In the genomic region with DNA sequence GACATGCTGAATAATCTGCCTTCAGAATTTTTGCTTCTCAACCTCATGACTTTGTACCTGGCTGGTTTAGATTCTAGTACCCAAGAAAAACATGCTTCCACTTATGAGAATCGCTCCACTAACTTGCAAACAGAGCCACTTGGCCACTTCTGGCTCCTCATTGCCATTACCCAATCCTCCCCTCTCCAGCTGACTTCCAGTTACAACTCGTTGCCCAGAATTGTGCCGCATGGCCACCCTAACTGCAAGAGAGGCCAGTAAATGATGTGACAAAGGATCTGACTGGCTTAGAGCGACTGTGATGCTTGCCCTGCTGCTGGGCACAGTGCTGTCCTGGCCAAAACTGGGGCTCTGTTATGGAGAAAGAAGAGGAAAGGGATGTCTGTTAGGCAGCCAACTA, we compare ENCODE assay signal across 23 cellular contexts. TPM values are rescaled to one million over a fixed set of nuclear protein-coding genes. Genes with fewer than 3 reads are reported as not detected.
DNase-seq lines count a peak whose midpoint lies in the region; ATAC-seq, FAIRE-seq and TF ChIP-seq lines count a peak whose summit lies in the region.
"Had no signal": no experiment of that assay in that cellular context is flagged by ENCODE, and none has a peak within 500 bp of the region (broad histone marks: within the 10 kb centered on the region; RNA-seq: fewer than 3 reads in every experiment).

No MANE protein-coding gene starts in this region.

- FAIRE-seq in K562 (lab: Jason Lieb, UNC): peak; percentile 15
- FAIRE-seq: A204.1, GM12878, GM18507, H1 had no signal

- CTCF ChIA-PET in K562 (lab: Yijun Ruan, JAX; ENCODE audit: low intra/inter-chr PET ratio): no interaction called here

- H3K9me3 Mint-ChIP-seq in neural progenitor cell: peaks cover 2% of the 10 kb centered on the region
- H3K9me3 Mint-ChIP-seq: CD4-positive, CD25-positive, alpha-beta regulatory T cell; CD8-positive, alpha-beta T cell had no signal

- H3K79me2 ChIP-seq in DND-41 (ENCODE audit: insufficient read depth, low read length) (peaks cover 11% of the 10 kb centered on the region), K562 (ENCODE audit: control insufficient read depth, insufficient read depth, low read length) (peaks cover 25% of the 10 kb centered on the region), neural progenitor cell (ENCODE audit: low read depth) (peaks cover 8% of the 10 kb centered on the region)

- H3K27me3 Mint-ChIP-seq in neural progenitor cell (ENCODE audit: insufficient read depth, low read depth): no peaks in the 10 kb centered on the region
- H3K27me3 Mint-ChIP-seq: B cell; CD4-positive, CD25-positive, alpha-beta regulatory T cell had no signal

- H3F3A ChIP-seq in neural progenitor cell (ENCODE audit: low read depth): peaks cover 8% of the 10 kb centered on the region

- 61% methylated on average over 4 of the region's 4 CpGs for WGBS in K562 (ENCODE audit: insufficient coverage, low coverage, missing lambda C conversion rate)

- in situ Hi-C loops in K562 (cut with MboI): no loop called here

- no peak for TF ChIP-seq EP300 in K562 (IDR thresholded peaks at IDR 0.05; ENCODE audit: low read length)

- H3K27me3 ChIP-seq in DND-41 (ENCODE audit: insufficient read depth, low read length, poor library complexity) (no peaks in the 10 kb centered on the region), K562 (ENCODE audit: control insufficient read depth in 2 of 2, insufficient read depth in 2 of 2, low read length in 2 of 2) (no peaks in the 10 kb centered on the region), neural progenitor cell (peaks cover 13% of the 10 kb centered on the region)

- TF ChIP-seq RAD21 in K562 (CRISPR knock-in tag; conservative IDR thresholded peaks at IDR 0.05 in 1 of 2, IDR thresholded peaks at IDR 0.05 in 1 of 2): no peak

- DNase-seq in DND-41 (no peak), K562 (ENCODE audit: extremely low read depth in 1 of 4, low spot score in 3 of 4) (no peak), neural progenitor cell (ENCODE audit: low spot score) (no peak), epidermal melanocyte (ENCODE audit: insufficient read length, low spot score) (no peak)
- no peak for DNase-seq in central memory CD4-positive, alpha-beta T cell
- DNase-seq: Caco-2; CD4-positive, CD25-positive, alpha-beta regulatory T cell; CD8-positive, alpha-beta T cell; DMS153; EL; GDM1; GM23248; H7; HCEC 1CT had no signal

- BruUV-seq in K562 (replicated peaks; lab: Mats Ljungman, UMichigan): no TSS peak

- TF ChIP-seq POLR2A in K562 (conservative IDR thresholded peaks at IDR 0.05): no peak

- H3K9me3 ChIP-seq in DND-41 (ENCODE audit: insufficient read depth, low read length, severe bottlenecking) (no peaks in the 10 kb centered on the region), K562 (replicated peaks; ENCODE audit: control insufficient read depth, insufficient read depth, low read depth, low read length) (no peaks in the 10 kb centered on the region), neural progenitor cell (ENCODE audit: low read depth) (no peaks in the 10 kb centered on the region)
- H3K9me3 ChIP-seq: BLaER1, Caco-2 had no signal

- H3K27ac ChIP-seq in DND-41 (ENCODE audit: low read length) (no peak overlapping the region), K562 (ENCODE audit: extremely low read depth, low read depth, low read length) (no peak overlapping the region), neural progenitor cell (no peak overlapping the region)
- H3K27ac ChIP-seq: 22Rv1, BLaER1, C4-2B, GM23248 had no signal

- no peaks in the 10 kb centered on the region for H3K9me1 ChIP-seq in K562 (ENCODE audit: control insufficient read depth, insufficient read depth, low read length)

- POLR2A ChIA-PET in K562 (lab: Yijun Ruan, JAX): interaction anchor here (0.6 kb wide), 1 partner anchor 20 kb away, joined by 3 read pairs; no protein-coding TSS in a partner anchor

- H3K9ac ChIP-seq in DND-41 (ENCODE audit: low read depth, low read length): no peak overlapping the region
- peak overlapping the region in 1 of 2 experiments; percentile 43; a peak in 1 of 4 replicates for H3K9ac ChIP-seq in K562 (ENCODE audit: insufficient read depth in 1 of 2, low read depth in 2 of 2, low read length in 2 of 2)
- H3K9ac ChIP-seq in neural progenitor cell: no peak overlapping the region
- H3K9ac ChIP-seq: BLaER1, GM23248 had no signal

- intact Hi-C loops in K562 (cut with micrococcal nuclease): no loop called here

- H2AFZ ChIP-seq in DND-41 (ENCODE audit: low read depth, low read length): peak overlapping the region; percentile 49; the same call in 1 of the 2 replicates
- H2AFZ ChIP-seq in K562 (ENCODE audit: low read depth, low read length): peak overlapping the region; percentile 87
- H2AFZ ChIP-seq in neural progenitor cell (replicated peaks): peak overlapping the region; percentile 42
- H2AFZ ChIP-seq: GM23248 had no signal

- peaks cover 13% of the 10 kb centered on the region for H3K4me1 ChIP-seq in DND-41 (ENCODE audit: insufficient read depth, low read length)
- peaks cover 12 to 34% of the 10 kb centered on the region in 2 experiments; a peak in 4 of 5 replicates for H3K4me1 ChIP-seq in K562 (replicated peaks in 1 of 2; ENCODE audit: control insufficient read depth in 2 of 2, insufficient read depth in 2 of 2, low read length in 2 of 2)
- peaks cover 5% of the 10 kb centered on the region for H3K4me1 ChIP-seq in neural progenitor cell
- H3K4me1 ChIP-seq: Caco-2 had no signal

- peaks cover 3% of the 10 kb centered on the region for H4K20me1 ChIP-seq in DND-41 (ENCODE audit: insufficient read depth, low read length)
- H4K20me1 ChIP-seq in K562 (replicated peaks; ENCODE audit: control insufficient read depth, insufficient read depth, low read length): no peaks in the 10 kb centered on the region
- H4K20me1 ChIP-seq in neural progenitor cell (ENCODE audit: low read depth): peaks cover 1% of the 10 kb centered on the region
- H4K20me1 ChIP-seq: BLaER1 had no signal

- H3K36me3 ChIP-seq in DND-41 (ENCODE audit: insufficient read depth, low read length): 0 out of 2 replicates have a peak, but pooled peaks cover 3% of the 10 kb centered on the region
- peaks cover 4% of the 10 kb centered on the region; the same call in 2 of the 3 replicates for H3K36me3 ChIP-seq in K562 (ENCODE audit: control insufficient read depth, insufficient read depth, low read length)
- no peaks in the 10 kb centered on the region for H3K36me3 ChIP-seq in neural progenitor cell
- H3K36me3 ChIP-seq: BLaER1 had no signal

- H3K4me3 ChIP-seq in DND-41 (ENCODE audit: low read depth in 1 of 2, low read length in 2 of 2) (no peak overlapping the region), K562 (no peak overlapping the region), neural progenitor cell (no peak overlapping the region)
- H3K4me3 ChIP-seq: BLaER1, GM12878, GM23248 had no signal

- H3K36me3 Mint-ChIP-seq in neural progenitor cell: no peaks in the 10 kb centered on the region
- H3K36me3 Mint-ChIP-seq: CD4-positive, CD25-positive, alpha-beta regulatory T cell; CD8-positive, alpha-beta T cell had no signal

- TF ChIP-seq CTCF in DND-41 (IDR thresholded peaks at IDR 0.05; ENCODE audit: borderline replicate concordance, extremely low read depth, low read length, poor library complexity, severe bottlenecking) (no peak), K562 (IDR thresholded peaks at IDR 0.05 in 2 of 3, conservative IDR thresholded peaks at IDR 0.05 in 1 of 3; ENCODE audit: insufficient read depth in 2 of 3, low read depth in 1 of 3, low read length in 3 of 3) (no peak), neural progenitor cell (IDR thresholded peaks at IDR 0.05) (no peak)

- H3K4me2 ChIP-seq in DND-41 (ENCODE audit: insufficient read depth, low read length): no peak overlapping the region
- H3K4me2 ChIP-seq in K562 (ENCODE audit: insufficient read depth, low read length): no peak overlapping the region
- H3K4me2 ChIP-seq in neural progenitor cell: no peak overlapping the region
- H3K4me2 ChIP-seq: BLaER1 had no signal

- no peak overlapping the region for H3K4me3 Mint-ChIP-seq in neural progenitor cell
- H3K4me3 Mint-ChIP-seq: B cell; CD8-positive, alpha-beta T cell had no signal

- no peak for ATAC-seq in DND-41 (ENCODE audit: insufficient read depth, low read depth)
- ATAC-seq in K562: no peak
- no peak for ATAC-seq in GM18909 (IDR thresholded peaks at IDR 0.05; ENCODE audit: poor library complexity, unreplicated experiment)
- ATAC-seq: CD8-positive, alpha-beta T cell; GM12878 had no signal

- peaks cover 7% of the 10 kb centered on the region for H3K4me1 Mint-ChIP-seq in neural progenitor cell

- H3K27ac Mint-ChIP-seq in neural progenitor cell: no peak overlapping the region
- H3K27ac Mint-ChIP-seq: B cell; CD4-positive, CD25-positive, alpha-beta regulatory T cell; CD8-positive, alpha-beta T cell had no signal

RNA-seq across cellular contexts. Expression of a gene that starts 4.0 kb away (rescaled TPM):
- total RNA-seq in K562 (2011; cell fraction: chromatin; rRNA removed; ENCODE audit: low replicate concordance): 654 and 916 TPM in 2 replicates
- 268 and 327 TPM in 2 replicates for total RNA-seq in K562 (2011; cell fraction: nucleolus; rRNA removed)
- 529 and 542 TPM in 2 replicates for total RNA-seq in K562 (2011; cell fraction: nucleoplasm; rRNA removed)
- total RNA-seq in K562 (2014; rRNA removed) (160 and 212 TPM in 2 replicates), K562 (2014; rRNA removed; fragmentation: Illumina TruSeq; extraction: Trizol) (208 and 229 TPM in 2 replicates), K562 (2015; rRNA removed; fragmentation: Illumina TruSeq; extraction: Trizol) (239 and 241 TPM in 2 replicates), K562 (2021) (191 and 205 TPM in 2 replicates), neural progenitor cell (ENCODE audit: low replicate concordance) (43.7 and 45.6 TPM in 2 replicates)
- polyA plus RNA-seq in K562 (2011; rRNA removed) (210 and 219 TPM in 2 replicates), K562 (2014; fragmentation: Illumina TruSeq; extraction: Trizol) (250 and 260 TPM in 2 replicates), K562 (2014; fragmentation: Nextera tagmentation; extraction: Ambion mirVana) (100 to 1,000 TPM; 209 to 313 TPM), K562 (2014; rRNA removed) (217 and 230 TPM in 2 replicates)
- 115 and 148 TPM in 2 replicates for polyA plus RNA-seq in K562 (2011; cell fraction: cytosol; rRNA removed)
- 348 and 507 TPM in 2 replicates for polyA plus RNA-seq in K562 (2011; cell fraction: nucleus; rRNA removed)
- 129 and 208 TPM in 2 replicates for polyA plus RNA-seq in K562 (2012)
- polyA minus RNA-seq in K562 (2011; rRNA and poly(A)+ RNA removed): 341 and 365 TPM in 2 replicates
- 89.2 and 121 TPM in 2 replicates for polyA minus RNA-seq in K562 (2011; cell fraction: cytosol; rRNA and poly(A)+ RNA removed)
- polyA minus RNA-seq in K562 (2011; cell fraction: nucleus; rRNA and poly(A)+ RNA removed): 172 and 307 TPM in 2 replicates

RNA-seq across cellular contexts. Expression of a gene that starts 7.8 kb away (rescaled TPM):
- total RNA-seq in K562 (2011; cell fraction: chromatin; rRNA removed; ENCODE audit: low replicate concordance): 51.8 and 65.2 TPM in 2 replicates
- 18.2 and 24.6 TPM in 2 replicates for total RNA-seq in K562 (2011; cell fraction: nucleolus; rRNA removed)
- 34.5 and 48.9 TPM in 2 replicates for total RNA-seq in K562 (2011; cell fraction: nucleoplasm; rRNA removed)
- 19.8 and 20.7 TPM in 2 replicates for total RNA-seq in K562 (2014; rRNA removed)
- total RNA-seq in K562 (2014; rRNA removed; fragmentation: Illumina TruSeq; extraction: Trizol): 22.7 and 24.8 TPM in 2 replicates
- 16.1 TPM in 2 replicates for total RNA-seq in K562 (2015; rRNA removed; fragmentation: Illumina TruSeq; extraction: Trizol)
- total RNA-seq in K562 (2021): 23.3 and 25.6 TPM in 2 replicates
- polyA plus RNA-seq in K562 (2011; rRNA removed): 21.4 and 30.7 TPM in 2 replicates
- polyA plus RNA-seq in K562 (2011; cell fraction: cytosol; rRNA removed): 16.3 and 21.7 TPM in 2 replicates
- polyA plus RNA-seq in K562 (2011; cell fraction: nucleus; rRNA removed): 86.0 and 94.1 TPM in 2 replicates
- 13.4 and 13.5 TPM in 2 replicates for polyA plus RNA-seq in K562 (2012)
- polyA plus RNA-seq in K562 (2014; fragmentation: Illumina TruSeq; extraction: Trizol): 26.2 and 31.4 TPM in 2 replicates
- polyA plus RNA-seq in K562 (2014; fragmentation: Nextera tagmentation; extraction: Ambion mirVana): 10 to 100 TPM; 19.3 to 20.1 TPM
- polyA plus RNA-seq in K562 (2014; rRNA removed): 18.3 and 20.2 TPM in 2 replicates
- 28.3 and 33.3 TPM in 2 replicates for polyA minus RNA-seq in K562 (2011; rRNA and poly(A)+ RNA removed)
- 22.1 and 22.8 TPM in 2 replicates for polyA minus RNA-seq in K562 (2011; cell fraction: cytosol; rRNA and poly(A)+ RNA removed)
- 20.6 and 33.1 TPM in 2 replicates for polyA minus RNA-seq in K562 (2011; cell fraction: nucleus; rRNA and poly(A)+ RNA removed)
- total RNA-seq in neural progenitor cell (ENCODE audit: low replicate concordance): not detected in 2 replicates
- total RNA-seq: Caco-2 had no signal

RNA-seq across cellular contexts. Expression of a gene that starts 46.6 kb away (rescaled TPM):
- total RNA-seq in K562 (2011; cell fraction: chromatin; rRNA removed; ENCODE audit: low replicate concordance): 409 and 526 TPM in 2 replicates
- 213 and 246 TPM in 2 replicates for total RNA-seq in K562 (2011; cell fraction: nucleolus; rRNA removed)
- 345 and 458 TPM in 2 replicates for total RNA-seq in K562 (2011; cell fraction: nucleoplasm; rRNA removed)
- 276 and 289 TPM in 2 replicates for total RNA-seq in K562 (2014; rRNA removed)
- 267 and 280 TPM in 2 replicates for total RNA-seq in K562 (2014; rRNA removed; fragmentation: Illumina TruSeq; extraction: Trizol)
- total RNA-seq in K562 (2015; rRNA removed; fragmentation: Illumina TruSeq; extraction: Trizol): 220 and 227 TPM in 2 replicates
- total RNA-seq in K562 (2021): 290 and 305 TPM in 2 replicates
- 354 and 391 TPM in 2 replicates for polyA plus RNA-seq in K562 (2011; rRNA removed)
- 231 and 288 TPM in 2 replicates for polyA plus RNA-seq in K562 (2011; cell fraction: cytosol; rRNA removed)
- 756 and 889 TPM in 2 replicates for polyA plus RNA-seq in K562 (2011; cell fraction: nucleus; rRNA removed)
- 313 and 332 TPM in 2 replicates for polyA plus RNA-seq in K562 (2012)
- polyA plus RNA-seq in K562 (2014; fragmentation: Illumina TruSeq; extraction: Trizol): 339 and 395 TPM in 2 replicates
- polyA plus RNA-seq in K562 (2014; fragmentation: Nextera tagmentation; extraction: Ambion mirVana): 100 to 1,000 TPM; 271 to 305 TPM
- 283 and 336 TPM in 2 replicates for polyA plus RNA-seq in K562 (2014; rRNA removed)
- 344 and 367 TPM in 2 replicates for polyA minus RNA-seq in K562 (2011; rRNA and poly(A)+ RNA removed)
- 226 and 236 TPM in 2 replicates for polyA minus RNA-seq in K562 (2011; cell fraction: cytosol; rRNA and poly(A)+ RNA removed)
- polyA minus RNA-seq in K562 (2011; cell fraction: nucleus; rRNA and poly(A)+ RNA removed): 190 and 313 TPM in 2 replicates
- total RNA-seq in neural progenitor cell (ENCODE audit: low replicate concordance): 0.28 TPM in 1 of 2 replicates, not detected in the other

Comparison
In these comparisons a context has a peak if more than half of its experiments do, and no peak if none do; other contexts are left out.
1. RNA of a gene that starts 7.8 kb away (total RNA-seq): 16.1 to 65.2 TPM in K562; not detected in neural progenitor cell; every median in the first group is over 10 times any median in the second.
2. RNA of a gene that starts 46.6 kb away (total RNA-seq): 213 to 526 TPM in K562; 0.28 TPM in neural progenitor cell; every median in the first group is over 100 times any median in the second.
3. Peak in every context shown above with its lines, with median percentiles within 50 percentile points of each other: H2AFZ ChIP-seq.